1 cellular context compared by ENCODE assay signal in the genomic region with DNA sequence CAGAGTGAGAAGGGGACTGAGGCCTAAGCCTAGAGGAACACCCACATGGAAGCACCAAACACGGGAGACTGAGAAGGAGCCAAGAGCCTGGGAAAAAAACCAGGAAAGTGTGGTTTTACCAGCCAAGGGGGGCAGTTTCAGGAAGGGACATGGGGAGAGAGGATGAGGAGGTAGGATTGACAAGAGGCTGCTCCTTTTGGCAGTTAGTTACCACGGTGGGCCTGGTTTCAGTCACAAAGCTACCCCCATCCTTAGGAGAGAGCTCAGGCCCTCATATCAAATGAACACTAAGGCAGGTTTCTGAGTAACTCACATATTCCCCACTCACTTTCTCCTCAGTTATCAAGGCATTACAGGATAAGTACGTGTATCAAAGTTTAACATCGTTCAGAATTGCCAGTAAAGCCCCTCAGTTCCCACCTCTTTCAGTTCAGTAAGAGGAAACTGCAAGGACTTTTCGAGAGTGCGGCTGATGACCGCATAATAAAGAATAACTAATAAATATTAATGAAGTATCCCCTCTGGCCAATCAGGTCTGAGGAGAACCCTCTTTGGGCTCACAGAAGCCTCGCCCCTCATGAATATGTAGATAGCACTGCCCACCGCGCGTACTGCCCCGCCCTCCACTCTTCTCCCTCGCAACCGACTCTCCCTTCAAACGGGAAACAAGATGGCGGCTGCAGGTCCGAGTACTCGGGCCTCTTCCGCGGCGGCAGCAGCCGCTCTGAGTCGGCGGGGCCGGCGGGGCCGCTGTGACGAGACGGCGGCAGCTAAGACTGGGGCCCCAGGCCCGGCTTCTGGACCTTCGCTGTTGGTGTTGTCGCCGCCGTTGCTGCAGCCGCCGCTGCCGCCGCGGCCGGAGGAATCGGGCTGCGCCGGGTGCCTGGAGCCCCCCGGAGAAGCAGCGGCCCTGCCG.
TF ChIP-seq lines count a peak whose summit lies in the region.

A gene with protein sequence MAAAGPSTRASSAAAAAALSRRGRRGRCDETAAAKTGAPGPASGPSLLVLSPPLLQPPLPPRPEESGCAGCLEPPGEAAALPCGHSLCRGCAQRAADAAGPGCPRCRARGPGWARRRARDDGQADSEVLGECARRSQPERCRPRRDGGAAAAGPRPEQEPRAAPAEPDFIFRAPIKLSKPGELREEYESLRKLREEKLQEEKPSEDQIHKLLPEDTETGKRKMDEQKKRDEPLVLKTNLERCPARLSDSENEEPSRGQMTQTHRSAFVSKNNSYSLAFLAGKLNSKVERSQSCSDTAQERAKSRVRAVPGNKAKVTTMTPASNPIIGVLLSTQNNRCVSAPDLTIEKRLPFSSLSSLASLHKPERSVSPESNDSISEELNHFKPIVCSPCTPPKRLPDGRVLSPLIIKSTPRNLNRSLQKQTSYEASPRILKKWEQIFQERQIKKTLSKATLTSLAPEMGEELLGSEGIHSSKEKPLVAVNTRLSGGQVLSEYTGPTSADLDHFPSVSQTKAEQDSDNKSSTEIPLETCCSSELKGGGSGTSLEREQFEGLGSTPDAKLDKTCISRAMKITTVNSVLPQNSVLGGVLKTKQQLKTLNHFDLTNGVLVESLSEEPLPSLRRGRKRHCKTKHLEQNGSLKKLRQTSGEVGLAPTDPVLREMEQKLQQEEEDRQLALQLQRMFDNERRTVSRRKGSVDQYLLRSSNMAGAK (plus strand): TSS at position 639 of the 916 bp plus-strand sequence. CDS start 32 bp downstream, at position 671.

TF ChIP-seq in H1, 55 proteins besides CTCF, POLR2A, EP300 and RAD21 (continued from another document):
- TF ChIP-seq, protein P1, sequence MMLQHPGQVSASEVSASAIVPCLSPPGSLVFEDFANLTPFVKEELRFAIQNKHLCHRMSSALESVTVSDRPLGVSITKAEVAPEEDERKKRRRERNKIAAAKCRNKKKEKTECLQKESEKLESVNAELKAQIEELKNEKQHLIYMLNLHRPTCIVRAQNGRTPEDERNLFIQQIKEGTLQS (IDR thresholded peaks at IDR 0.05; ENCODE audit: insufficient read depth, low read depth, low read length) = no peak
- TF ChIP-seq SRF (IDR thresholded peaks at IDR 0.05; ENCODE audit: low read depth, low read length) (no peak), CEBPB (IDR thresholded peaks at IDR 0.05; ENCODE audit: low read depth, low read length) (no peak), JUN (IDR thresholded peaks at IDR 0.05; ENCODE audit: low read depth, low read length) (no peak), BCL11A (IDR thresholded peaks at IDR 0.05; ENCODE audit: low read depth in 2 of 2, low read length in 2 of 2) (no peak), SIRT6 (IDR thresholded peaks at IDR 0.05; ENCODE audit: low read length) (no peak), HDAC6 (IDR thresholded peaks at IDR 0.05; ENCODE audit: low read depth, low read length) (no peak), JUND (IDR thresholded peaks at IDR 0.05; ENCODE audit: low read length) (0 out of 2 replicates have a peak, but pooled peaks have one; percentile 58)
